Comparison of ENCODE assay signal across 24 cellular contexts in the genomic region with DNA sequence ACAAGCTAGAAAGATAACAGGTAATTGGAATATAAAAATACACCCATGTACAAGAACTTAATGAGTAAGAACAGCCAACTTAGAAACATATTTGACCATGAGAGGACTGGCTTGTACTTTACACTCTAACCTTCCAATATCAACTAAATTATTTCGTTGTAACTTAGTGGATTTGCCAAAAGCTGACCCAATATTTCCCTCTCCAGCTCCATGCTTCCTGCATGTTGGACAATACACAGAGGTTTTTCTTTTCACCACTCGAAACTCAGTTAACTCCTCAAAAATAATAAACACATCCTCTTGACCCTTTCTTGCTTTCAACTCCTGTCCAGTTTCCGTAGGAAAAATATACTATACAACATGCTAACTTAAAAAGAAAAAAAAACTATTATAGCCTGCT.
"Had no signal": no experiment of that assay in that cellular context is flagged by ENCODE, and none has a peak within 500 bp of the region (broad histone marks: within the 10 kb centered on the region; RNA-seq: fewer than 3 reads in every experiment).

No MANE protein-coding gene starts in this region.

- ATAC-seq: activated CD4-positive, CD25-positive, alpha-beta regulatory T cell treated with anti-CD3 and anti-CD28 coated beads, Interleukin-2, amount 50 U/mL, for 24 hours; activated CD8-positive, alpha-beta memory T cell treated with anti-CD3 and anti-CD28 coated beads, Interleukin-2, amount 10 ng/mL, durations not matched to agents 7 days and 5 days; activated CD8-positive, alpha-beta T cell treated with anti-CD3 and anti-CD28 coated beads for 36 hours; gastrocnemius medialis; SK-N-SH treated with all-trans-retinoic acid at 6 μM for 48 hours; upper lobe of right lung had no signal

- H3K4me3 ChIP-seq: gastrocnemius medialis, left ventricle myocardium inferior, sigmoid colon, testis, upper lobe of right lung had no signal

- H3K27ac ChIP-seq: gastrocnemius medialis, left ventricle myocardium inferior, parathyroid adenoma, sigmoid colon, testis, upper lobe of right lung, VCaP had no signal

- FAIRE-seq: astrocyte had no signal

- H3K27me3 ChIP-seq: gastrocnemius medialis, sigmoid colon, testis, upper lobe of right lung had no signal

- H3K4me1 Mint-ChIP-seq: activated CD4-positive, alpha-beta T cell treated with anti-CD3 and anti-CD28 coated beads, Interleukin-2, amount 10 ng/mL, durations not matched to agents 7 days and 5 days; activated CD8-positive, alpha-beta memory T cell treated with anti-CD3 and anti-CD28 coated beads, Interleukin-2, amount 10 ng/mL, durations not matched to agents 7 days and 5 days had no signal

- H3K9me3 ChIP-seq: gastrocnemius medialis, left ventricle myocardium inferior, sigmoid colon, testis, upper lobe of right lung had no signal

- H3K36me3 ChIP-seq: gastrocnemius medialis, left ventricle myocardium inferior, sigmoid colon, upper lobe of right lung had no signal

- H3K36me3 Mint-ChIP-seq: activated CD8-positive, alpha-beta memory T cell treated with anti-CD3 and anti-CD28 coated beads, Interleukin-2, amount 10 ng/mL, durations not matched to agents 7 days and 5 days had no signal

- H3K4me3 Mint-ChIP-seq: activated CD4-positive, alpha-beta T cell treated with anti-CD3 and anti-CD28 coated beads, Interleukin-2, amount 10 ng/mL, durations not matched to agents 7 days and 5 days; activated CD8-positive, alpha-beta memory T cell treated with anti-CD3 and anti-CD28 coated beads, Interleukin-2, amount 10 ng/mL, durations not matched to agents 7 days and 5 days; activated CD8-positive, alpha-beta T cell treated with anti-CD3 and anti-CD28 coated beads for 36 hours; activated T-helper 1 cell treated with anti-CD3 and anti-CD28 coated beads, Interleukin-12 subunit alpha, Interleukin-12 subunit beta, Interleukin-2, Interleukin-4 antibody, amounts not matched to agents 30 ng/mL and 10 ng/mL and 1 ng/mL, durations not matched to agents 14 hours and 24 hours and 36 hours; nephron progenitor cell had no signal

- H3K79me2 ChIP-seq: parathyroid adenoma had no signal

- H3K9me3 Mint-ChIP-seq: activated CD4-positive, alpha-beta T cell treated with anti-CD3 and anti-CD28 coated beads, Interleukin-2, amount 10 ng/mL, durations not matched to agents 7 days and 5 days; activated T-helper 1 cell treated with anti-CD3 and anti-CD28 coated beads, Interleukin-12 subunit alpha, Interleukin-12 subunit beta, Interleukin-2, Interleukin-4 antibody, amounts not matched to agents 30 ng/mL and 10 ng/mL and 1 ng/mL, durations not matched to agents 14 hours and 24 hours and 36 hours had no signal

- DNase-seq: activated CD4-positive, alpha-beta T cell treated with anti-CD3 and anti-CD28 coated beads, Interleukin-2, amount 10 ng/mL, durations not matched to agents 7 days and 5 days; activated CD8-positive, alpha-beta memory T cell treated with anti-CD3 and anti-CD28 coated beads, Interleukin-2, amount 10 ng/mL, durations not matched to agents 7 days and 5 days; activated CD8-positive, alpha-beta T cell treated with anti-CD3 and anti-CD28 coated beads for 36 hours; activated gamma-delta T cell; activated naive CD4-positive, alpha-beta T cell treated with anti-CD3 and anti-CD28 coated beads, Interleukin-2, amount 50 U/mL, for 16 hours; cortex of kidney; effector CD4-positive, alpha-beta T cell; erythroblast; gastrocnemius medialis; hippocampal formation; kidney glomerular epithelial cell; left ventricle myocardium inferior; nephron progenitor cell; sigmoid colon; stimulated activated CD4-positive, alpha-beta T cell treated with anti-CD3 and anti-CD28 coated beads, Interleukin-4, amount 100 ng/mL, for 1 hour; stimulated activated naive CD4-positive, alpha-beta T cell; testis; upper lobe of right lung had no signal

- H3K27ac Mint-ChIP-seq: activated CD4-positive, alpha-beta T cell treated with anti-CD3 and anti-CD28 coated beads, Interleukin-2, amount 10 ng/mL, durations not matched to agents 7 days and 5 days; activated CD8-positive, alpha-beta memory T cell treated with anti-CD3 and anti-CD28 coated beads, Interleukin-2, amount 10 ng/mL, durations not matched to agents 7 days and 5 days; activated CD8-positive, alpha-beta T cell treated with anti-CD3 and anti-CD28 coated beads for 36 hours; activated T-helper 1 cell treated with anti-CD3 and anti-CD28 coated beads, Interleukin-12 subunit alpha, Interleukin-12 subunit beta, Interleukin-2, Interleukin-4 antibody, amounts not matched to agents 30 ng/mL and 10 ng/mL and 1 ng/mL, durations not matched to agents 14 hours and 24 hours and 36 hours; nephron progenitor cell had no signal

- H3K27me3 Mint-ChIP-seq: activated CD4-positive, alpha-beta T cell treated with anti-CD3 and anti-CD28 coated beads, Interleukin-2, amount 10 ng/mL, durations not matched to agents 7 days and 5 days; activated CD8-positive, alpha-beta memory T cell treated with anti-CD3 and anti-CD28 coated beads, Interleukin-2, amount 10 ng/mL, durations not matched to agents 7 days and 5 days; activated CD8-positive, alpha-beta T cell treated with anti-CD3 and anti-CD28 coated beads for 36 hours had no signal

- H3K9ac ChIP-seq: parathyroid adenoma had no signal

- H2AFZ ChIP-seq: parathyroid adenoma had no signal

- H3K4me1 ChIP-seq: gastrocnemius medialis, left ventricle myocardium inferior, parathyroid adenoma, sigmoid colon, upper lobe of right lung had no signal
